In the genomic region with DNA sequence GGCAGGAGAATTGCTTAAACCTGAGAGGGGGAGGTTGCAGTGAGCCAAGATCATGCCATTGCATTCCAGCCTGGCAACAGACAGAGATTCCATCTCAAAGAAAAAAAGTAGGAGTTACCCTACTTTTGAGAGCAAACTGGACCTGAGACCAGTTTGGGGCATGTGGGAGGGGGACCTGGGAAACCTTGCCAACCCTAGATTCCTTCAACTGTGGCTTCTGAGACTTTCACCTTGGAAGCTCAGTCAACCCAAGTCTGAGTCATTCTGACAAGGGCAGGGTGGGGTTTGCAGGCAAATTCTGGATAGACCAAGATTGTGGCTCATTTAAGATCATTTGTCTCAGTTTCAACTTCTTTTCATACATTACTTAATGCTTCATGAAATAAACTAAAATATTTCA, we compare ENCODE assay signal across 16 cellular contexts. TPM values are rescaled to one million over a fixed set of nuclear protein-coding genes. Genes with fewer than 3 reads are reported as not detected.
DNase-seq lines count a peak whose midpoint lies in the region; ATAC-seq lines count a peak whose summit lies in the region.
"Had no signal": no experiment of that assay in that cellular context is flagged by ENCODE, and none has a peak within 500 bp of the region (broad histone marks: within the 10 kb centered on the region; RNA-seq: fewer than 3 reads in every experiment).

No MANE protein-coding gene starts in this region.

- H3K9me3 Mint-ChIP-seq in activated naive CD4-positive, alpha-beta T cell treated with anti-CD3 and anti-CD28 coated beads, Interleukin-2, amount 50 U/mL, for 72 hours, result peaks cover 0 to 4% of the 10 kb centered on the region in 2 donors
- H3K9me3 Mint-ChIP-seq: CD4-positive, alpha-beta T cell had no signal

- peak; percentile 37 to 55 for DNase-seq in activated CD4-positive, alpha-beta T cell treated with anti-CD3 and anti-CD28 coated beads, Interleukin-2, amount 50 U/mL, for 48 hours
- DNase-seq in activated CD4-positive, alpha-beta T cell treated with anti-CD3 and anti-CD28 coated beads for 1 hour, result no peak
- peak; percentile 58 for DNase-seq in HT1080 (ENCODE audit: low read depth)
- peak in 1 of 2 donors; percentile 45 for DNase-seq in activated naive CD4-positive, alpha-beta T cell treated with anti-CD3 and anti-CD28 coated beads, Interleukin-2, amount 50 U/mL, for 72 hours (ENCODE audit: low spot score in 2 of 2)
- DNase-seq in kidney tubule cell (ENCODE audit: low spot score), result peak; percentile 45
- no peak for DNase-seq in NCI-H748 (lab: John Stamatoyannopoulos, UW; ENCODE audit: unreplicated experiment)
- no peak for DNase-seq in G401 (ENCODE audit: low spot score)
- DNase-seq: CD4-positive, alpha-beta T cell; dermis blood vessel endothelial cell; EL; heart right ventricle; NCI-H187 treated with DMSO at 0.1 percent for 48 hours; NCI-H524 treated with DMSO at 0.1 percent for 48 hours; upper lobe of right lung had no signal

- in situ Hi-C loops in G401 (cut with HindIII; ENCODE audit: low sequenced_read_pairs), result no loop called here

- peaks cover 0 to 10% of the 10 kb centered on the region in 2 donors for H3K36me3 Mint-ChIP-seq in activated naive CD4-positive, alpha-beta T cell treated with anti-CD3 and anti-CD28 coated beads, Interleukin-2, amount 50 U/mL, for 72 hours
- H3K36me3 Mint-ChIP-seq: neural progenitor cell had no signal

- peak; percentile 69 to 70 for ATAC-seq in activated naive CD4-positive, alpha-beta T cell treated with anti-CD3 and anti-CD28 coated beads, Interleukin-2, amount 50 U/mL, for 72 hours
- ATAC-seq in GM19452 (IDR thresholded peaks at IDR 0.05; ENCODE audit: unreplicated experiment), result no peak
- ATAC-seq: upper lobe of right lung had no signal

- H3K27ac Mint-ChIP-seq in activated naive CD4-positive, alpha-beta T cell treated with anti-CD3 and anti-CD28 coated beads, Interleukin-2, amount 50 U/mL, for 72 hours, result peak overlapping the region; percentile 88 to 95
- H3K27ac Mint-ChIP-seq: CD4-positive, alpha-beta T cell; neural progenitor cell had no signal

RNA-seq across cellular contexts. Expression of a gene that starts 23.8 kb away (rescaled TPM):
- total RNA-seq in HT1080 (2014; rRNA removed; shearing (Covaris generic)), result 44.3 and 71.8 TPM in 2 replicates
- 40.9 and 44.3 TPM in 2 replicates for polyA plus RNA-seq in HT1080 (2015; cell fraction: cytosol; rRNA removed)
- polyA plus RNA-seq in HT1080 (2015; cell fraction: nucleus; rRNA removed), result 21.4 and 22.3 TPM in 2 replicates
- 10 to 100 TPM; 68.3 to 74.7 TPM for total RNA-seq in activated naive CD4-positive, alpha-beta T cell treated with anti-CD3 and anti-CD28 coated beads, Interleukin-2, amount 50 U/mL, for 72 hours
- total RNA-seq in G401 (2014; rRNA removed; shearing (Covaris generic)), result 20.7 and 36.6 TPM in 2 replicates

Comparison
In these comparisons a context has a peak if more than half of its experiments do, and no peak if none do; other contexts are left out.
1. DNase-seq: peak in activated CD4-positive, alpha-beta T cell treated with anti-CD3 and anti-CD28 coated beads, Interleukin-2, amount 50 U/mL, for 48 hours (2 of 2), HT1080 (single experiment) and kidney tubule cell (single experiment); none in activated CD4-positive, alpha-beta T cell treated with anti-CD3 and anti-CD28 coated beads for 1 hour (single experiment), NCI-H748 (single experiment) and G401 (single experiment).